22 cellular contexts compared by ENCODE assay signal in genomic region chr3:29373016-29373690, GRCh38.
A peak's percentile ranks its signal among the peaks of the same experiment; 100 is the strongest.
DNase-seq lines count a peak whose midpoint lies in the region; ATAC-seq, FAIRE-seq and TF ChIP-seq lines count a peak whose summit lies in the region.
"Had no signal": no experiment of that assay in that cellular context is flagged by ENCODE, and none has a peak within 500 bp of the region (broad histone marks: within the 10 kb centered on the region; RNA-seq: fewer than 3 reads in every experiment).

No MANE protein-coding gene starts in this region.

- DNase-seq in GM03348 (ENCODE audit: low spot score) (peak; percentile 47), NCI-H226 (peak; percentile 30), endothelial cell of umbilical vein (ENCODE audit: low read depth, low spot score) (peak; percentile 70), nephron progenitor cell (no peak), activated gamma-delta T cell (lab: John Stamatoyannopoulos, UW) (no peak), prostate gland (ENCODE audit: low spot score) (no peak)
- no peak for DNase-seq in activated CD8-positive, alpha-beta memory T cell treated with anti-CD3 and anti-CD28 coated beads, Interleukin-2, amount 50 U/mL, for 48 hours
- DNase-seq: adrenal gland, esophagus squamous epithelium, left colon, NCI-H1105, NCI-H2171 treated with DMSO at 0.1 percent for 48 hours, T-cell had no signal

- peaks cover 27% of the 10 kb centered on the region for H3K79me2 ChIP-seq in endothelial cell of umbilical vein (ENCODE audit: control insufficient read depth, insufficient read depth, low read length)
- H3K79me2 ChIP-seq: parathyroid adenoma had no signal

- POLR2A ChIA-PET in endothelial cell of umbilical vein (lab: Charles Lee): no interaction called here

- no peaks in the 10 kb centered on the region for H3K9me1 ChIP-seq in endothelial cell of umbilical vein (replicated peaks; ENCODE audit: control insufficient read depth, extremely low read depth, insufficient read depth, low read length)

- no peak overlapping the region for H3K4me3 Mint-ChIP-seq in nephron progenitor cell
- H3K4me3 Mint-ChIP-seq: activated T-helper 1 cell treated with anti-CD3 and anti-CD28 coated beads, Interleukin-12 subunit alpha, Interleukin-12 subunit beta, Interleukin-2, Interleukin-4 antibody, amounts not matched to agents 30 ng/mL and 10 ng/mL and 1 ng/mL, durations not matched to agents 14 hours and 24 hours and 36 hours; B cell; T-cell had no signal

- no peak overlapping the region for H2AFZ ChIP-seq in endothelial cell of umbilical vein (ENCODE audit: low read depth, low read length)
- H2AFZ ChIP-seq: parathyroid adenoma had no signal

- dilution Hi-C loops in endothelial cell of umbilical vein (cut with MboI; ENCODE audit: extremely low pct_ligation_motif_present, low sequenced_read_pairs): no loop called here

- BruUV-seq in endothelial cell of umbilical vein (replicated peaks; lab: Mats Ljungman, UMichigan): no TSS peak

- no peak for TF ChIP-seq CTCF in endothelial cell of umbilical vein (IDR thresholded peaks at IDR 0.05; ENCODE audit: extremely low read depth in 1 of 2, insufficient read depth in 1 of 2, low read depth in 1 of 2, low read length in 2 of 2)
- no peak for TF ChIP-seq CTCF in nephron progenitor cell (IDR thresholded peaks at IDR 0.05)
- no peak for TF ChIP-seq CTCF in prostate gland (IDR thresholded peaks at IDR 0.05)

- H3K4me3 ChIP-seq in endothelial cell of umbilical vein (replicated peaks in 1 of 3; ENCODE audit: insufficient read depth in 1 of 3, low read depth in 1 of 3, low read length in 3 of 3) (no peak overlapping the region), prostate gland (no peak overlapping the region)
- H3K4me3 ChIP-seq: adrenal gland, esophagus squamous epithelium, thoracic aorta had no signal

- H3K27ac Mint-ChIP-seq in nephron progenitor cell: peak overlapping the region; percentile 10
- H3K27ac Mint-ChIP-seq: activated T-helper 1 cell treated with anti-CD3 and anti-CD28 coated beads, Interleukin-12 subunit alpha, Interleukin-12 subunit beta, Interleukin-2, Interleukin-4 antibody, amounts not matched to agents 30 ng/mL and 10 ng/mL and 1 ng/mL, durations not matched to agents 14 hours and 24 hours and 36 hours; B cell; T-cell had no signal

- H3K27me3 Mint-ChIP-seq in nephron progenitor cell (ENCODE audit: low read depth, poor library complexity): peaks cover 3% of the 10 kb centered on the region
- H3K27me3 Mint-ChIP-seq: B cell, T-cell had no signal

- peaks cover 18% of the 10 kb centered on the region for H3K4me1 Mint-ChIP-seq in nephron progenitor cell
- H3K4me1 Mint-ChIP-seq: B cell, T-cell had no signal

- H3K27me3 ChIP-seq in endothelial cell of umbilical vein (ENCODE audit: control insufficient read depth in 2 of 2, insufficient read depth in 2 of 2, low read length in 2 of 2) (no peaks in the 10 kb centered on the region), prostate gland (replicated peaks; ENCODE audit: insufficient read depth) (no peaks in the 10 kb centered on the region)
- H3K27me3 ChIP-seq: adrenal gland, esophagus squamous epithelium had no signal

- CTCF ChIA-PET in endothelial cell of umbilical vein (lab: Charles Lee): interaction anchor here (1.0 kb wide), 1 partner anchor 457 kb away, joined by 3 read pairs; no protein-coding TSS in a partner anchor

- no peak overlapping the region for H3K4me2 ChIP-seq in endothelial cell of umbilical vein (ENCODE audit: insufficient read depth, low read length)
- H3K4me2 ChIP-seq: KMS-11 had no signal

- H3K27ac ChIP-seq in endothelial cell of umbilical vein (ENCODE audit: insufficient read depth, low read depth, low read length) (no peak overlapping the region), prostate gland (no peak overlapping the region)
- H3K27ac ChIP-seq: adrenal gland, esophagus squamous epithelium, HL-60, KMS-11, parathyroid adenoma, RWPE1, thoracic aorta, VCaP had no signal

- intact Hi-C loops in endothelial cell of umbilical vein (cut with micrococcal nuclease) (no loop called here), prostate gland (cut with DNase I) (no loop called here)

- H3K9ac ChIP-seq in endothelial cell of umbilical vein (replicated peaks; ENCODE audit: extremely low read depth, insufficient read depth, low read length): no peak overlapping the region
- H3K9ac ChIP-seq: KMS-11, parathyroid adenoma had no signal

- H3K9me3 ChIP-seq in endothelial cell of umbilical vein (replicated peaks; ENCODE audit: control insufficient read depth, insufficient read depth, low read length): no peaks in the 10 kb centered on the region
- no peaks in the 10 kb centered on the region for H3K9me3 ChIP-seq in prostate gland
- H3K9me3 ChIP-seq: adrenal gland, esophagus squamous epithelium, thoracic aorta had no signal

- peak; percentile 88 for FAIRE-seq in endothelial cell of umbilical vein (lab: Jason Lieb, UNC)

- no peaks in the 10 kb centered on the region for H3K36me3 ChIP-seq in endothelial cell of umbilical vein (ENCODE audit: control insufficient read depth in 2 of 2, extremely low read depth in 1 of 2, insufficient read depth in 2 of 2, low read length in 2 of 2)
- H3K36me3 ChIP-seq in prostate gland: no peaks in the 10 kb centered on the region
- H3K36me3 ChIP-seq: adrenal gland, esophagus squamous epithelium, thoracic aorta had no signal

- H3K9me3 Mint-ChIP-seq in nephron progenitor cell: peaks cover 12% of the 10 kb centered on the region
- H3K9me3 Mint-ChIP-seq: activated T-helper 1 cell treated with anti-CD3 and anti-CD28 coated beads, Interleukin-12 subunit alpha, Interleukin-12 subunit beta, Interleukin-2, Interleukin-4 antibody, amounts not matched to agents 30 ng/mL and 10 ng/mL and 1 ng/mL, durations not matched to agents 14 hours and 24 hours and 36 hours had no signal

- H3K36me3 Mint-ChIP-seq in nephron progenitor cell (ENCODE audit: low read depth): peaks cover 10% of the 10 kb centered on the region
- H3K36me3 Mint-ChIP-seq: T-cell had no signal

- TF ChIP-seq POLR2A in endothelial cell of umbilical vein (IDR thresholded peaks at IDR 0.05; ENCODE audit: low read depth, low read length) (no peak), prostate gland (IDR thresholded peaks at IDR 0.05) (no peak)

- ATAC-seq in HG02610 (IDR thresholded peaks at IDR 0.05; ENCODE audit: unreplicated experiment): no peak
- ATAC-seq: left colon, T-cell had no signal

- no peaks in the 10 kb centered on the region for H4K20me1 ChIP-seq in endothelial cell of umbilical vein (replicated peaks; ENCODE audit: control insufficient read depth, extremely low read depth, insufficient read depth, low read length)

- peaks cover 9% of the 10 kb centered on the region for H3K4me1 ChIP-seq in endothelial cell of umbilical vein (ENCODE audit: control insufficient read depth, extremely low read depth, insufficient read depth, low read length)
- no peaks in the 10 kb centered on the region for H3K4me1 ChIP-seq in prostate gland (replicated peaks)
- H3K4me1 ChIP-seq: parathyroid adenoma had no signal

TF ChIP-seq in endothelial cell of umbilical vein, 7 proteins besides CTCF, POLR2A, EP300 and RAD21:
- TF ChIP-seq GATA2 (IDR thresholded peaks at IDR 0.05; ENCODE audit: insufficient read depth, insufficient read length, low read depth, low read length) (peak; percentile 90), MAX (IDR thresholded peaks at IDR 0.05; ENCODE audit: insufficient read depth, insufficient read length) (no peak), POLR2AphosphoS5 (IDR thresholded peaks at IDR 0.05; ENCODE audit: insufficient read depth, low read depth, low read length) (peak; percentile 24), MYC (IDR thresholded peaks at IDR 0.05; ENCODE audit: low read depth, low read length) (no peak), JUN (IDR thresholded peaks at IDR 0.05; ENCODE audit: borderline replicate concordance, insufficient read depth, insufficient read length, low read depth) (no peak), FOS (IDR thresholded peaks at IDR 0.05; ENCODE audit: borderline replicate concordance, insufficient read depth, low read length) (peak; percentile 22), EZH2 (IDR thresholded peaks at IDR 0.05; ENCODE audit: borderline replicate concordance, low read depth, low read length, severe bottlenecking) (no peak)

Comparison
In these comparisons a context has a peak if more than half of its experiments do, and no peak if none do; other contexts are left out.
1. DNase-seq: peak in GM03348 (single experiment), NCI-H226 (single experiment) and endothelial cell of umbilical vein (single experiment); none in nephron progenitor cell (single experiment), activated gamma-delta T cell (single experiment), prostate gland (single experiment) and activated CD8-positive, alpha-beta memory T cell treated with anti-CD3 and anti-CD28 coated beads, Interleukin-2, amount 50 U/mL, for 48 hours (single experiment).